In genomic region chr7:1124164-1124563, GRCh38 we compare ENCODE assay signal across 15 cellular contexts. TPM values are rescaled to one million over a fixed set of nuclear protein-coding genes. Genes with fewer than 3 reads are reported as not detected.
A peak's percentile ranks its signal among the peaks of the same experiment; 100 is the strongest.
DNase-seq lines count a peak whose midpoint lies in the region; ATAC-seq, FAIRE-seq and TF ChIP-seq lines count a peak whose summit lies in the region.
"Had no signal": no experiment of that assay in that cellular context is flagged by ENCODE, and none has a peak within 500 bp of the region (broad histone marks: within the 10 kb centered on the region; RNA-seq: fewer than 3 reads in every experiment).

No MANE protein-coding gene starts in this region.

- no peak overlapping the region for H2AFZ ChIP-seq in GM23338

- TF ChIP-seq POLR2A in spleen (IDR thresholded peaks at IDR 0.05), result no peak

- H3K27ac ChIP-seq in GM23338 (ENCODE audit: low read depth) (peak overlapping the region; percentile 89), coronary artery (peak overlapping the region; percentile 71 to 78), kidney (ENCODE audit: low read depth in 2 of 2, low read length in 2 of 2) (peak overlapping the region in 1 of 2 donors; percentile 43), spleen (peak overlapping the region in 7 of 8 donors; percentile 52 to 81 (median 61))

- H3K27ac Mint-ChIP-seq in GM23338, result peak overlapping the region; percentile 83
- H3K27ac Mint-ChIP-seq: CD4-positive, CD25-positive, alpha-beta regulatory T cell had no signal

- no peak for TF ChIP-seq CTCF in GM23338 (conservative IDR thresholded peaks at IDR 0.05; ENCODE audit: low read depth in 2 of 2)
- TF ChIP-seq CTCF in coronary artery (IDR thresholded peaks at IDR 0.05), result no peak
- no peak for TF ChIP-seq CTCF in kidney (IDR thresholded peaks at IDR 0.05; ENCODE audit: borderline replicate concordance, extremely low read depth, insufficient read depth)
- TF ChIP-seq CTCF in spleen (IDR thresholded peaks at IDR 0.05 in 8 of 11, conservative IDR thresholded peaks at IDR 0.05 in 3 of 11), result no peak

- FAIRE-seq in kidney (lab: Jason Lieb, UNC), result no peak
- FAIRE-seq: endometrium, keratinocyte had no signal

- peaks cover 16% of the 10 kb centered on the region for H3K36me3 Mint-ChIP-seq in GM23338 (ENCODE audit: low read depth)

- H3K9me2 ChIP-seq in GM23338 (ENCODE audit: insufficient read depth), result no peaks in the 10 kb centered on the region

- no peak overlapping the region for H3K4me3 Mint-ChIP-seq in GM23338
- H3K4me3 Mint-ChIP-seq: CD4-positive, CD25-positive, alpha-beta regulatory T cell had no signal

- H3K36me3 ChIP-seq in GM23338 (ENCODE audit: insufficient read depth) (0 out of 2 replicates have a peak, but pooled peaks cover 5% of the 10 kb centered on the region), kidney (ENCODE audit: control insufficient read depth in 1 of 2, insufficient read depth in 2 of 2, low read length in 2 of 2) (no peaks in the 10 kb centered on the region), spleen (peaks cover 0 to 21% (median 2%) of the 10 kb centered on the region in 6 donors)

- H3K9ac ChIP-seq in kidney (ENCODE audit: low read length in 2 of 2), result peak overlapping the region in 1 of 2 donors; percentile 26

- H3K9me3 Mint-ChIP-seq in GM23338, result no peaks in the 10 kb centered on the region
- H3K9me3 Mint-ChIP-seq: CD4-positive, CD25-positive, alpha-beta regulatory T cell had no signal

- ATAC-seq in GM23338, result peak; percentile 14; the same call in 2 of the 3 replicates
- no peak for ATAC-seq in esophagus mucosa

- H3K4me2 ChIP-seq in GM23338, result no peak overlapping the region

- peaks cover 2% of the 10 kb centered on the region for H3K27me3 Mint-ChIP-seq in GM23338 (ENCODE audit: insufficient read depth, low read depth, poor library complexity)
- H3K27me3 Mint-ChIP-seq: CD4-positive, CD25-positive, alpha-beta regulatory T cell had no signal

- no peak overlapping the region for H3K4me3 ChIP-seq in GM23338
- peak overlapping the region; percentile 34 for H3K4me3 ChIP-seq in coronary artery
- peak overlapping the region in 1 of 2 donors; percentile 35 for H3K4me3 ChIP-seq in kidney (ENCODE audit: low read length in 2 of 2)
- peak overlapping the region in 2 of 8 donors; percentile 9 to 28 for H3K4me3 ChIP-seq in spleen

- H3K4me1 Mint-ChIP-seq in GM23338, result peaks cover 16% of the 10 kb centered on the region

- H3K9me3 ChIP-seq in kidney (ENCODE audit: control insufficient read depth in 1 of 2, low read length in 2 of 2) (no peaks in the 10 kb centered on the region), spleen (no peaks in the 10 kb centered on the region)

- H3K27me3 ChIP-seq in GM23338 (ENCODE audit: insufficient read depth), result no peaks in the 10 kb centered on the region
- no peaks in the 10 kb centered on the region for H3K27me3 ChIP-seq in spleen (replicated peaks in 1 of 7)

- DNase-seq in GM23338 (ENCODE audit: low spot score), result no peak
- DNase-seq in coronary artery (ENCODE audit: low spot score), result no peak
- peak; percentile 70 for DNase-seq in kidney
- DNase-seq in spleen, result peak; percentile 46
- DNase-seq in islet precursor cell, result no peak
- DNase-seq in activated CD4-positive, CD25-positive, alpha-beta regulatory T cell (lab: John Stamatoyannopoulos, UW), result no peak
- no peak for DNase-seq in G401 (ENCODE audit: low spot score)
- DNase-seq: activated CD4-positive, alpha-beta T cell treated with anti-CD3 and anti-CD28 coated beads, Interleukin-2, amount 50 U/mL, for 1 hour; activated naive CD4-positive, alpha-beta T cell treated with anti-CD3 and anti-CD28 coated beads, Interleukin-2, amount 50 U/mL, for 16 hours; CD4-positive, CD25-positive, alpha-beta regulatory T cell; MM.1S; NCI-H69 had no signal

- in situ Hi-C loops in G401 (cut with HindIII; ENCODE audit: low sequenced_read_pairs), result no loop called here

- 0 out of 2 replicates have a peak, but pooled peaks cover 4% of the 10 kb centered on the region for H3F3A ChIP-seq in GM23338 (replicated peaks; ENCODE audit: low read depth)

- WGBS in spleen, 5 donors, result 82 to 96% (median 88%) methylated on average over 10 to 11 of the region's 11 CpGs

- intact Hi-C loops in kidney (cut with DNase I) (no loop called here), spleen (cut with DNase I; ENCODE audit: low total_unique reads) (no loop called here)

- peaks cover under 1% of the 10 kb centered on the region for H4K20me1 ChIP-seq in GM23338 (replicated peaks; ENCODE audit: insufficient read depth)

- H3K4me1 ChIP-seq in GM23338 (ENCODE audit: insufficient read depth), result peaks cover 4% of the 10 kb centered on the region
- H3K4me1 ChIP-seq in kidney (ENCODE audit: control insufficient read depth in 1 of 2, insufficient read depth in 1 of 2, low read depth in 1 of 2, low read length in 2 of 2), result peaks cover 0 to 12% of the 10 kb centered on the region in 2 donors
- H3K4me1 ChIP-seq in spleen, result peaks cover 0 to 19% (median 4%) of the 10 kb centered on the region in 6 donors

- peaks cover 52% of the 10 kb centered on the region for H3K79me2 ChIP-seq in GM23338 (replicated peaks; ENCODE audit: insufficient read depth)

TF ChIP-seq in GM23338, 12 proteins besides CTCF, POLR2A, EP300 and RAD21 (continues in another document):
- TF ChIP-seq POLR2AphosphoS5 (IDR thresholded peaks at IDR 0.05; ENCODE audit: low read depth) (no peak), ZNF331 (CRISPR knock-in tag; IDR thresholded peaks at IDR 0.05; ENCODE audit: low read depth) (no peak), EZH2phosphoT487 (IDR thresholded peaks at IDR 0.05; ENCODE audit: unreplicated experiment) (no peak), CREB1 (CRISPR knock-in tag; IDR thresholded peaks at IDR 0.05; ENCODE audit: low read depth) (no peak), REST (IDR thresholded peaks at IDR 0.05; ENCODE audit: unreplicated experiment) (no peak), ZNF114 (CRISPR knock-in tag; IDR thresholded peaks at IDR 0.05) (no peak), NANOG (IDR thresholded peaks at IDR 0.05; ENCODE audit: borderline replicate concordance) (no peak), STAT1 (IDR thresholded peaks at IDR 0.05; ENCODE audit: unreplicated experiment) (no peak)

RNA-seq across cellular contexts. Expression of gene ZFAND2A, which starts 35.8 kb away (rescaled TPM):
- 14.4 and 15.3 TPM in 2 replicates for total RNA-seq in GM23338 (2014; rRNA removed; shearing (Covaris generic))
- polyA plus RNA-seq in GM23338 (2016; fragmentation: Nextera tagmentation; extraction: Ambion mirVana) (29.2 and 30.3 TPM in 2 replicates), kidney (ENCODE audit: insufficient read depth, low read depth, low replicate concordance) (27.6 TPM), spleen (10 to 100 TPM; 31.4 to 41.7 (median 32.7) TPM)
- total RNA-seq in kidney (21.9 TPM), spleen (10 to 100 TPM; 18.3 to 40.3 (median 22.9) TPM), esophagus mucosa (13.5 TPM)
- 17.7 and 26.5 TPM in 2 replicates for total RNA-seq in G401 (2014; rRNA removed; shearing (Covaris generic))

RNA-seq across cellular contexts. Expression of gene GPER1, which starts 36.3 kb away (rescaled TPM):
- total RNA-seq in GM23338 (2014; rRNA removed; shearing (Covaris generic)), result 2.8 TPM in 1 of 2 replicates, not detected in the other
- polyA plus RNA-seq in GM23338 (2016; fragmentation: Nextera tagmentation; extraction: Ambion mirVana), result 0.42 and 0.89 TPM in 2 replicates
- 5.2 TPM for total RNA-seq in kidney
- polyA plus RNA-seq in kidney (ENCODE audit: insufficient read depth, low read depth, low replicate concordance), result 4.8 TPM
- total RNA-seq in spleen, result 10 to 100 TPM in 1 of 7 donors, 1 to 10 TPM in 6; 3.0 to 14.2 (median 6.1) TPM
- polyA plus RNA-seq in spleen, result 1 to 10 TPM; 3.7 to 6.4 (median 3.9) TPM
- total RNA-seq in esophagus mucosa, result 1.6 TPM
- 1.4 and 3.5 TPM in 2 replicates for total RNA-seq in G401 (2014; rRNA removed; shearing (Covaris generic))
- total RNA-seq: CD4-positive, CD25-positive, alpha-beta regulatory T cell had no signal

Comparison
In these comparisons a context has a peak if more than half of its experiments do, and no peak if none do; other contexts are left out.
1. DNase-seq: peak in kidney (single experiment) and spleen (single experiment); none in GM23338 (single experiment), coronary artery (single experiment), islet precursor cell (single experiment), activated CD4-positive, CD25-positive, alpha-beta regulatory T cell (0 of 4) and G401 (single experiment).